Comparison of ENCODE assay signal across 16 cellular contexts in genomic region chr12:96322720-96323119, GRCh38.
DNase-seq lines count a peak whose midpoint lies in the region; ATAC-seq and TF ChIP-seq lines count a peak whose summit lies in the region.
"Had no signal": no experiment of that assay in that cellular context is flagged by ENCODE, and none has a peak within 500 bp of the region (broad histone marks: within the 10 kb centered on the region; RNA-seq: fewer than 3 reads in every experiment).

No MANE protein-coding gene starts in this region.

- peaks cover 25% of the 10 kb centered on the region for H3K36me3 Mint-ChIP-seq in central memory CD8-positive, alpha-beta T cell (ENCODE audit: insufficient read depth)
- H3K36me3 Mint-ChIP-seq in WTC11 = peaks cover 20% of the 10 kb centered on the region

- POLR2A ChIA-PET in WTC11 (lab: Charles Lee) = no interaction called here

- TF ChIP-seq CTCF in GM13977 (IDR thresholded peaks at IDR 0.05; ENCODE audit: extremely low read depth, insufficient read depth, missing control alignments) (no peak), WTC11 (IDR thresholded peaks at IDR 0.05) (no peak)

- CTCF ChIA-PET in WTC11 (lab: Charles Lee) = no interaction called here

- peaks cover 32% of the 10 kb centered on the region for H3K4me1 Mint-ChIP-seq in central memory CD8-positive, alpha-beta T cell
- H3K4me1 Mint-ChIP-seq in WTC11 = peaks cover 17% of the 10 kb centered on the region

- intact Hi-C loops in left colon (cut with DNase I, micrococcal nuclease) = no loop called here

- in situ Hi-C loops in GM13977 (cut with MboI; ENCODE audit: low pct_unique_long_range_greater_than_20kb, low sequenced_read_pairs, unreplicated experiment) = no loop called here

- H3K9me3 Mint-ChIP-seq in central memory CD8-positive, alpha-beta T cell = no peaks in the 10 kb centered on the region
- H3K9me3 Mint-ChIP-seq in WTC11 = peaks cover 14% of the 10 kb centered on the region

- peak; percentile 14 for DNase-seq in NCI-H69 (lab: John Stamatoyannopoulos, UW)
- peak; percentile 10 for DNase-seq in NCI-H748 treated with DMSO at 0.1 percent for 48 hours (lab: John Stamatoyannopoulos, UW)
- no peak for DNase-seq in central memory CD8-positive, alpha-beta T cell (ENCODE audit: low spot score in 2 of 2)
- DNase-seq in left colon = no peak
- DNase-seq in GM13977 (ENCODE audit: low spot score) = no peak
- no peak for DNase-seq in WTC11 (ENCODE audit: low spot score)
- DNase-seq: C1 segment of cervical spinal cord; Calu3; CD4-positive, alpha-beta memory T cell; COR-L47; DMS53; DMS79 treated with DMSO at 0.1 percent for 48 hours; GF-D8; GOT3; HFFc6 had no signal

- ATAC-seq in central memory CD8-positive, alpha-beta T cell (replicated peaks; ENCODE audit: extremely low read depth, poor library complexity, severe bottlenecking) = no peak
- ATAC-seq in left colon (peak; percentile 55), HG03139 (IDR thresholded peaks at IDR 0.05; ENCODE audit: unreplicated experiment) (no peak), WTC11 (no peak)

- no peaks in the 10 kb centered on the region for H3K27me3 Mint-ChIP-seq in central memory CD8-positive, alpha-beta T cell
- no peaks in the 10 kb centered on the region; the same call in 1 of the 2 replicates for H3K27me3 Mint-ChIP-seq in WTC11 (ENCODE audit: low read depth)
- H3K27me3 Mint-ChIP-seq: CD4-positive, alpha-beta memory T cell had no signal

- H3K4me3 Mint-ChIP-seq in central memory CD8-positive, alpha-beta T cell = no peak overlapping the region
- no peak overlapping the region for H3K4me3 Mint-ChIP-seq in WTC11
- H3K4me3 Mint-ChIP-seq: CD4-positive, alpha-beta memory T cell; HFFc6 had no signal

- H3K27ac Mint-ChIP-seq in central memory CD8-positive, alpha-beta T cell (ENCODE audit: low read depth) = peak overlapping the region; percentile 53
- no peak overlapping the region for H3K27ac Mint-ChIP-seq in WTC11
- H3K27ac Mint-ChIP-seq: HFFc6 had no signal

TF ChIP-seq in WTC11, 78 proteins besides CTCF, POLR2A, EP300 and RAD21:
- TF ChIP-seq JUN (CRISPR knock-in tag; IDR thresholded peaks at IDR 0.05) (no peak), ZNF416 (CRISPR knock-in tag; IDR thresholded peaks at IDR 0.05) (no peak), ZNF121 (CRISPR knock-in tag; IDR thresholded peaks at IDR 0.05) (no peak), JAZF1 (CRISPR knock-in tag; IDR thresholded peaks at IDR 0.05) (no peak), RELA (CRISPR knock-in tag; IDR thresholded peaks at IDR 0.05; ENCODE audit: borderline replicate concordance) (no peak), ZNF396 (CRISPR knock-in tag; IDR thresholded peaks at IDR 0.05; ENCODE audit: borderline replicate concordance) (no peak), GRHL2 (CRISPR knock-in tag; IDR thresholded peaks at IDR 0.05; ENCODE audit: insufficient replicate concordance, severe bottlenecking) (no peak), SOX15 (CRISPR knock-in tag; IDR thresholded peaks at IDR 0.05) (no peak), ATF1 (CRISPR knock-in tag; IDR thresholded peaks at IDR 0.05) (no peak), ERG (CRISPR knock-in tag; IDR thresholded peaks at IDR 0.05) (no peak), ZNF138 (CRISPR knock-in tag; conservative IDR thresholded peaks at IDR 0.05) (no peak), ZBTB43 (CRISPR knock-in tag; IDR thresholded peaks at IDR 0.05) (no peak), ZNF532 (CRISPR knock-in tag; IDR thresholded peaks at IDR 0.05; ENCODE audit: borderline replicate concordance) (no peak), CREB1 (CRISPR knock-in tag; IDR thresholded peaks at IDR 0.05) (no peak), ZNF671 (CRISPR knock-in tag; IDR thresholded peaks at IDR 0.05) (no peak), ELF4 (CRISPR knock-in tag; IDR thresholded peaks at IDR 0.05; ENCODE audit: low read depth) (no peak)
- TF ChIP-seq, protein P1, sequence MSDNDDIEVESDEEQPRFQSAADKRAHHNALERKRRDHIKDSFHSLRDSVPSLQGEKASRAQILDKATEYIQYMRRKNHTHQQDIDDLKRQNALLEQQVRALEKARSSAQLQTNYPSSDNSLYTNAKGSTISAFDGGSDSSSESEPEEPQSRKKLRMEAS (CRISPR knock-in tag; IDR thresholded peaks at IDR 0.05) = no peak
- TF ChIP-seq, protein P2, sequence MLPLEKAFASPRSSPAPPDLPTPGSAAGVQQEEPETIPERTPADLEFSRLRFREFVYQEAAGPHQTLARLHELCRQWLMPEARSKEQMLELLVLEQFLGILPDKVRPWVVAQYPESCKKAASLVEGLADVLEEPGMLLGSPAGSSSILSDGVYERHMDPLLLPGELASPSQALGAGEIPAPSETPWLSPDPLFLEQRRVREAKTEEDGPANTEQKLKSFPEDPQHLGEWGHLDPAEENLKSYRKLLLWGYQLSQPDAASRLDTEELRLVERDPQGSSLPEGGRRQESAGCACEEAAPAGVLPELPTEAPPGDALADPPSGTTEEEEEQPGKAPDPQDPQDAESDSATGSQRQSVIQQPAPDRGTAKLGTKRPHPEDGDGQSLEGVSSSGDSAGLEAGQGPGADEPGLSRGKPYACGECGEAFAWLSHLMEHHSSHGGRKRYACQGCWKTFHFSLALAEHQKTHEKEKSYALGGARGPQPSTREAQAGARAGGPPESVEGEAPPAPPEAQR (CRISPR knock-in tag; IDR thresholded peaks at IDR 0.05) = no peak
- TF ChIP-seq, protein P3, sequence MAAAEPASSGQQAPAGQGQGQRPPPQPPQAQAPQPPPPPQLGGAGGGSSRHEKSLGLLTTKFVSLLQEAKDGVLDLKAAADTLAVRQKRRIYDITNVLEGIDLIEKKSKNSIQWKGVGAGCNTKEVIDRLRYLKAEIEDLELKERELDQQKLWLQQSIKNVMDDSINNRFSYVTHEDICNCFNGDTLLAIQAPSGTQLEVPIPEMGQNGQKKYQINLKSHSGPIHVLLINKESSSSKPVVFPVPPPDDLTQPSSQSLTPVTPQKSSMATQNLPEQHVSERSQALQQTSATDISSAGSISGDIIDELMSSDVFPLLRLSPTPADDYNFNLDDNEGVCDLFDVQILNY (CRISPR knock-in tag; IDR thresholded peaks at IDR 0.05) = no peak

Comparison
In these comparisons a context has a peak if more than half of its experiments do, and no peak if none do; other contexts are left out.
1. DNase-seq: peak in NCI-H69 (single experiment) and NCI-H748 treated with DMSO at 0.1 percent for 48 hours (single experiment); none in central memory CD8-positive, alpha-beta T cell (0 of 2), left colon (0 of 2), GM13977 (single experiment) and WTC11 (single experiment).